Comparison of ENCODE assay signal across 34 cellular contexts in genomic region chr1:85041793-85042192, GRCh38.
"Had no signal": no experiment of that assay in that cellular context is flagged by ENCODE, and none has a peak within 500 bp of the region (broad histone marks: within the 10 kb centered on the region; RNA-seq: fewer than 3 reads in every experiment).

No MANE protein-coding gene starts in this region.

- H3K27me3 ChIP-seq: MG63 had no signal

- H3K9me3 ChIP-seq: MG63 had no signal

- DNase-seq: Karpas-422, Kasumi-1, MG63, MM.1S, MV-4-11, NCI-H1048, NCI-H1092, NCI-H1092 treated with DMSO at 0.1 percent for 48 hours, NCI-H1105, NCI-H1417, NCI-H1417 treated with DMSO at 0.1 percent for 48 hours, NCI-H1436, NCI-H1436 treated with DMSO at 0.1 percent for 48 hours, NCI-H146, NCI-H1694, NCI-H1694 treated with DMSO at 0.1 percent for 48 hours, NCI-H187, NCI-H187 treated with DMSO at 0.1 percent for 48 hours, NCI-H1930, NCI-H2029, NCI-H2029 treated with DMSO at 0.1 percent for 48 hours, NCI-H2081, NCI-H2081 treated with DMSO at 0.1 percent for 48 hours, NCI-H2107, NCI-H2171, NCI-H2227 treated with DMSO at 0.1 percent for 48 hours, NCI-H226, NCI-H345, NCI-H446, NCI-H446 treated with DMSO at 0.1 percent for 48 hours, NCI-H510A, NCI-H510A treated with DMSO at 0.1 percent for 48 hours, NCI-H524, NCI-H524 treated with DMSO at 0.1 percent for 48 hours had no signal

- H3K4me3 ChIP-seq: MG63 had no signal

- H3K36me3 ChIP-seq: MG63 had no signal
